ENCODE assay signal across 1 cellular context in the genomic region with DNA sequence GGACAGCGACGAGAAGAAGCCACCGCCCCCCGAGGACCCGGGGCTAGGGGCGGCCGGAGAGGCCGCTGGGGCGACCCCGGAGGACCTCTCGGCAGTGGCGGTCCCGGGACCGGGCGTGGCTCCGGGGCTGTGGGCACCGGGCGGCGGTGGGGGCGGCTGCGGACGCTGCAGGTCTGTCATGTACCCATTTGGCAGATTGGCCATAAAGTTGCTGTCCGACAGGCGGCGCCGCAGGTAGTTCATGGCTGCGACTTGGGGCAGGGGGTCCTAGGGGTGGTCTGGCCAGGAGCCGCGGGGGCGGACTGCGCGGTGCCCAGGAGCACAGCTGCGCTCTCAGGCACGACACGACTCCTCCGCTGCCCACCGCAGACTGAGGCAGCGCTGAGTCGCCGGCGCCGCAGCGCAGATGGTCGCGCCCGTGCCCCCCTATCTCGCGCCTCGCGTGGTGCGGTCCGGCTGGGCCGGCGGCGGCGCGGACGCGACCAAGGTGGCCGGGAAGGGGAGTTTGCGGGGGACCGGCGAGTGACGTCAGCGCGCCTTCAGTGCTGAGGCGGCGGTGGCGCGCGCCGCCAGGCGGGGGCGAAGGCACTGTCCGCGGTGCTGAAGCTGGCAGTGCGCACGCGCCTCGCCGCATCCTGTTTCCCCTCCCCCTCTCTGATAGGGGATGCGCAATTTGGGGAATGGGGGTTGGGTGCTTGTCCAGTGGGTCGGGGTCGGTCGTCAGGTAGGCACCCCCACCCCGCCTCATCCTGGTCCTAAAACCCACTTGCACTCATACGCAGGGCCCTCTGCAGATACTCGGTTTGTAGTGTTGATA.
A peak's percentile ranks its signal among the peaks of the same experiment; 100 is the strongest.
TF ChIP-seq lines count a peak whose summit lies in the region.

A gene (minus strand): TSS at position 372 of the 817 bp plus-strand sequence. CDS start 129 bp downstream, at position 243.

TF ChIP-seq in HepG2, 621 proteins besides CTCF, POLR2A, EP300 and RAD21 (continued from another document and continues in another):
- TF ChIP-seq, protein P1, sequence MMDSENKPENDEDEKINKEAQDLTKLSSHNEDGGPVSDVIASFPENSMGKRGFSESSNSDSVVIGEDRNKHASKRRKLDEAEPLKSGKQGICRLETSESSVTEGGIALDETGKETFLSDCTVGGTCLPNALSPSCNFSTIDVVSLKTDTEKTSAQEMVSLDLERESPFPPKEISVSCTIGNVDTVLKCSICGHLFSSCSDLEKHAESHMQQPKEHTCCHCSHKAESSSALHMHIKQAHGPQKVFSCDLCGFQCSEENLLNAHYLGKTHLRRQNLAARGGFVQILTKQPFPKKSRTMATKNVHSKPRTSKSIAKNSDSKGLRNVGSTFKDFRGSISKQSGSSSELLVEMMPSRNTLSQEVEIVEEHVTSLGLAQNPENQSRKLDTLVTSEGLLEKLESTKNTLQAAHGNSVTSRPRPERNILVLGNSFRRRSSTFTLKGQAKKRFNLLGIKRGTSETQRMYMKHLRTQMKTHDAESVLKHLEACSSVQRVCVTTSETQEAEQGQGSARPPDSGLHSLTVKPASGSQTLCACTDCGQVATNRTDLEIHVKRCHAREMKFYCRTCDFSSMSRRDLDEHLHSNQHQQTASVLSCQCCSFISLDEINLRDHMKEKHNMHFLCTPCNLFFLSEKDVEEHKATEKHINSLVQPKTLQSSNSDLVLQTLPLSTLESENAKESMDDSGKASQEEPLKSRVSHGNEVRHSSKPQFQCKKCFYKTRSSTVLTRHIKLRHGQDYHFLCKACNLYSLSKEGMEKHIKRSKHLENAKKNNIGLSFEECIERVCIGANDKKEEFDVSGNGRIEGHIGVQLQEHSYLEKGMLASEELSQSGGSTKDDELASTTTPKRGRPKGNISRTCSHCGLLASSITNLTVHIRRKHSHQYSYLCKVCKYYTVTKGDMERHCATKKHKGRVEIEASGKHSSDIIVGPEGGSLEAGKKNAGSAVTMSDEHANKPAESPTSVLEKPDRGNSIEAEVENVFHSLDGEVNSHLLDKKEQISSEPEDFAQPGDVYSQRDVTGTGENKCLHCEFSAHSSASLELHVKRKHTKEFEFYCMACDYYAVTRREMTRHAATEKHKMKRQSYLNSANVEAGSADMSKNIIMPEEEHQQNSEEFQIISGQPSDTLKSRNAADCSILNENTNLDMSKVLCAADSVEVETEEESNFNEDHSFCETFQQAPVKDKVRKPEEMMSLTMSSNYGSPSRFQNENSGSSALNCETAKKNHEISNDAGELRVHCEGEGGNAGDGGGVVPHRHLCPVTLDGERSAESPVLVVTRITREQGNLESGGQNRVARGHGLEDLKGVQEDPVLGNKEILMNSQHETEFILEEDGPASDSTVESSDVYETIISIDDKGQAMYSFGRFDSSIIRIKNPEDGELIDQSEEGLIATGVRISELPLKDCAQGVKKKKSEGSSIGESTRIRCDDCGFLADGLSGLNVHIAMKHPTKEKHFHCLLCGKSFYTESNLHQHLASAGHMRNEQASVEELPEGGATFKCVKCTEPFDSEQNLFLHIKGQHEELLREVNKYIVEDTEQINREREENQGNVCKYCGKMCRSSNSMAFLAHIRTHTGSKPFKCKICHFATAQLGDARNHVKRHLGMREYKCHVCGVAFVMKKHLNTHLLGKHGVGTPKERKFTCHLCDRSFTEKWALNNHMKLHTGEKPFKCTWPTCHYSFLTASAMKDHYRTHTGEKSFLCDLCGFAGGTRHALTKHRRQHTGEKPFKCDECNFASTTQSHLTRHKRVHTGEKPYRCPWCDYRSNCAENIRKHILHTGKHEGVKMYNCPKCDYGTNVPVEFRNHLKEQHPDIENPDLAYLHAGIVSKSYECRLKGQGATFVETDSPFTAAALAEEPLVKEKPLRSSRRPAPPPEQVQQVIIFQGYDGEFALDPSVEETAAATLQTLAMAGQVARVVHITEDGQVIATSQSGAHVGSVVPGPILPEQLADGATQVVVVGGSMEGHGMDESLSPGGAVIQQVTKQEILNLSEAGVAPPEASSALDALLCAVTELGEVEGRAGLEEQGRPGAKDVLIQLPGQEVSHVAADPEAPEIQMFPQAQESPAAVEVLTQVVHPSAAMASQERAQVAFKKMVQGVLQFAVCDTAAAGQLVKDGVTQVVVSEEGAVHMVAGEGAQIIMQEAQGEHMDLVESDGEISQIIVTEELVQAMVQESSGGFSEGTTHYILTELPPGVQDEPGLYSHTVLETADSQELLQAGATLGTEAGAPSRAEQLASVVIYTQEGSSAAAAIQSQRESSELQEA (CRISPR knock-in tag; IDR thresholded peaks at IDR 0.05; ENCODE audit: not compliant biosample characterization), result peak; percentile 45
- TF ChIP-seq TARDBP (CRISPR knock-in tag; IDR thresholded peaks at IDR 0.05) (0 out of 2 replicates have a peak, but pooled peaks have one; percentile 34), KAT7 (CRISPR knock-in tag; IDR thresholded peaks at IDR 0.05; ENCODE audit: borderline replicate concordance) (no peak), ZNF260 (CRISPR knock-in tag; IDR thresholded peaks at IDR 0.05; ENCODE audit: borderline replicate concordance, low read depth) (no peak), ZMYM4 (CRISPR knock-in tag; IDR thresholded peaks at IDR 0.05) (peak; percentile 36; the same call in 1 of the 2 replicates), NFYC (CRISPR knock-in tag; IDR thresholded peaks at IDR 0.05) (no peak), ERF (CRISPR knock-in tag; IDR thresholded peaks at IDR 0.05) (peak; percentile 73), ESRRA (CRISPR knock-in tag; IDR thresholded peaks at IDR 0.05; ENCODE audit: low read depth) (no peak), HOXA9 (CRISPR knock-in tag; IDR thresholded peaks at IDR 0.05; ENCODE audit: borderline replicate concordance) (peak; percentile 43; the same call in 1 of the 2 replicates), BHLHE40 (IDR thresholded peaks at IDR 0.05; ENCODE audit: low read length) (peak; percentile 89), ZSCAN9 (CRISPR knock-in tag; IDR thresholded peaks at IDR 0.05; ENCODE audit: borderline replicate concordance) (0 out of 2 replicates have a peak, but pooled peaks have one; percentile 34), ZNF607 (CRISPR knock-in tag; IDR thresholded peaks at IDR 0.05; ENCODE audit: borderline replicate concordance) (peak; percentile 77; the same call in 1 of the 2 replicates), ZNF776 (CRISPR knock-in tag; IDR thresholded peaks at IDR 0.05) (no peak), SAP130 (CRISPR knock-in tag; IDR thresholded peaks at IDR 0.05; ENCODE audit: low read depth) (peak; percentile 63), TEAD3 (CRISPR knock-in tag; optimal IDR thresholded peaks at IDR 0.05; ENCODE audit: borderline replicate concordance) (peak; percentile 30), RFXAP (CRISPR knock-in tag; IDR thresholded peaks at IDR 0.05; ENCODE audit: borderline replicate concordance) (no peak), AHR (CRISPR knock-in tag; IDR thresholded peaks at IDR 0.05) (0 out of 2 replicates have a peak, but pooled peaks have one; percentile 41), ZNF7 (CRISPR knock-in tag; IDR thresholded peaks at IDR 0.05) (no peak), HES4 (CRISPR knock-in tag; IDR thresholded peaks at IDR 0.05; ENCODE audit: borderline replicate concordance) (peak; percentile 78), ZNF224 (CRISPR knock-in tag; IDR thresholded peaks at IDR 0.05) (no peak)
- TF ChIP-seq, protein P2, sequence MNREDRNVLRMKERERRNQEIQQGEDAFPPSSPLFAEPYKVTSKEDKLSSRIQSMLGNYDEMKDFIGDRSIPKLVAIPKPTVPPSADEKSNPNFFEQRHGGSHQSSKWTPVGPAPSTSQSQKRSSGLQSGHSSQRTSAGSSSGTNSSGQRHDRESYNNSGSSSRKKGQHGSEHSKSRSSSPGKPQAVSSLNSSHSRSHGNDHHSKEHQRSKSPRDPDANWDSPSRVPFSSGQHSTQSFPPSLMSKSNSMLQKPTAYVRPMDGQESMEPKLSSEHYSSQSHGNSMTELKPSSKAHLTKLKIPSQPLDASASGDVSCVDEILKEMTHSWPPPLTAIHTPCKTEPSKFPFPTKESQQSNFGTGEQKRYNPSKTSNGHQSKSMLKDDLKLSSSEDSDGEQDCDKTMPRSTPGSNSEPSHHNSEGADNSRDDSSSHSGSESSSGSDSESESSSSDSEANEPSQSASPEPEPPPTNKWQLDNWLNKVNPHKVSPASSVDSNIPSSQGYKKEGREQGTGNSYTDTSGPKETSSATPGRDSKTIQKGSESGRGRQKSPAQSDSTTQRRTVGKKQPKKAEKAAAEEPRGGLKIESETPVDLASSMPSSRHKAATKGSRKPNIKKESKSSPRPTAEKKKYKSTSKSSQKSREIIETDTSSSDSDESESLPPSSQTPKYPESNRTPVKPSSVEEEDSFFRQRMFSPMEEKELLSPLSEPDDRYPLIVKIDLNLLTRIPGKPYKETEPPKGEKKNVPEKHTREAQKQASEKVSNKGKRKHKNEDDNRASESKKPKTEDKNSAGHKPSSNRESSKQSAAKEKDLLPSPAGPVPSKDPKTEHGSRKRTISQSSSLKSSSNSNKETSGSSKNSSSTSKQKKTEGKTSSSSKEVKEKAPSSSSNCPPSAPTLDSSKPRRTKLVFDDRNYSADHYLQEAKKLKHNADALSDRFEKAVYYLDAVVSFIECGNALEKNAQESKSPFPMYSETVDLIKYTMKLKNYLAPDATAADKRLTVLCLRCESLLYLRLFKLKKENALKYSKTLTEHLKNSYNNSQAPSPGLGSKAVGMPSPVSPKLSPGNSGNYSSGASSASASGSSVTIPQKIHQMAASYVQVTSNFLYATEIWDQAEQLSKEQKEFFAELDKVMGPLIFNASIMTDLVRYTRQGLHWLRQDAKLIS (CRISPR knock-in tag; IDR thresholded peaks at IDR 0.05), result no peak
- TF ChIP-seq, protein P3, sequence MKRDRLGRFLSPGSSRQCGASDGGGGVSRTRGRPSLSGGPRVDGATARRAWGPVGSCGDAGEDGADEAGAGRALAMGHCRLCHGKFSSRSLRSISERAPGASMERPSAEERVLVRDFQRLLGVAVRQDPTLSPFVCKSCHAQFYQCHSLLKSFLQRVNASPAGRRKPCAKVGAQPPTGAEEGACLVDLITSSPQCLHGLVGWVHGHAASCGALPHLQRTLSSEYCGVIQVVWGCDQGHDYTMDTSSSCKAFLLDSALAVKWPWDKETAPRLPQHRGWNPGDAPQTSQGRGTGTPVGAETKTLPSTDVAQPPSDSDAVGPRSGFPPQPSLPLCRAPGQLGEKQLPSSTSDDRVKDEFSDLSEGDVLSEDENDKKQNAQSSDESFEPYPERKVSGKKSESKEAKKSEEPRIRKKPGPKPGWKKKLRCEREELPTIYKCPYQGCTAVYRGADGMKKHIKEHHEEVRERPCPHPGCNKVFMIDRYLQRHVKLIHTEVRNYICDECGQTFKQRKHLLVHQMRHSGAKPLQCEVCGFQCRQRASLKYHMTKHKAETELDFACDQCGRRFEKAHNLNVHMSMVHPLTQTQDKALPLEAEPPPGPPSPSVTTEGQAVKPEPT (CRISPR knock-in tag; IDR thresholded peaks at IDR 0.05; ENCODE audit: low read depth), result no peak
- TF ChIP-seq, protein P4, sequence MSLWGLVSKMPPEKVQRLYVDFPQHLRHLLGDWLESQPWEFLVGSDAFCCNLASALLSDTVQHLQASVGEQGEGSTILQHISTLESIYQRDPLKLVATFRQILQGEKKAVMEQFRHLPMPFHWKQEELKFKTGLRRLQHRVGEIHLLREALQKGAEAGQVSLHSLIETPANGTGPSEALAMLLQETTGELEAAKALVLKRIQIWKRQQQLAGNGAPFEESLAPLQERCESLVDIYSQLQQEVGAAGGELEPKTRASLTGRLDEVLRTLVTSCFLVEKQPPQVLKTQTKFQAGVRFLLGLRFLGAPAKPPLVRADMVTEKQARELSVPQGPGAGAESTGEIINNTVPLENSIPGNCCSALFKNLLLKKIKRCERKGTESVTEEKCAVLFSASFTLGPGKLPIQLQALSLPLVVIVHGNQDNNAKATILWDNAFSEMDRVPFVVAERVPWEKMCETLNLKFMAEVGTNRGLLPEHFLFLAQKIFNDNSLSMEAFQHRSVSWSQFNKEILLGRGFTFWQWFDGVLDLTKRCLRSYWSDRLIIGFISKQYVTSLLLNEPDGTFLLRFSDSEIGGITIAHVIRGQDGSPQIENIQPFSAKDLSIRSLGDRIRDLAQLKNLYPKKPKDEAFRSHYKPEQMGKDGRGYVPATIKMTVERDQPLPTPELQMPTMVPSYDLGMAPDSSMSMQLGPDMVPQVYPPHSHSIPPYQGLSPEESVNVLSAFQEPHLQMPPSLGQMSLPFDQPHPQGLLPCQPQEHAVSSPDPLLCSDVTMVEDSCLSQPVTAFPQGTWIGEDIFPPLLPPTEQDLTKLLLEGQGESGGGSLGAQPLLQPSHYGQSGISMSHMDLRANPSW (CRISPR knock-in tag; IDR thresholded peaks at IDR 0.05; ENCODE audit: borderline replicate concordance), result no peak
- TF ChIP-seq, protein P5, sequence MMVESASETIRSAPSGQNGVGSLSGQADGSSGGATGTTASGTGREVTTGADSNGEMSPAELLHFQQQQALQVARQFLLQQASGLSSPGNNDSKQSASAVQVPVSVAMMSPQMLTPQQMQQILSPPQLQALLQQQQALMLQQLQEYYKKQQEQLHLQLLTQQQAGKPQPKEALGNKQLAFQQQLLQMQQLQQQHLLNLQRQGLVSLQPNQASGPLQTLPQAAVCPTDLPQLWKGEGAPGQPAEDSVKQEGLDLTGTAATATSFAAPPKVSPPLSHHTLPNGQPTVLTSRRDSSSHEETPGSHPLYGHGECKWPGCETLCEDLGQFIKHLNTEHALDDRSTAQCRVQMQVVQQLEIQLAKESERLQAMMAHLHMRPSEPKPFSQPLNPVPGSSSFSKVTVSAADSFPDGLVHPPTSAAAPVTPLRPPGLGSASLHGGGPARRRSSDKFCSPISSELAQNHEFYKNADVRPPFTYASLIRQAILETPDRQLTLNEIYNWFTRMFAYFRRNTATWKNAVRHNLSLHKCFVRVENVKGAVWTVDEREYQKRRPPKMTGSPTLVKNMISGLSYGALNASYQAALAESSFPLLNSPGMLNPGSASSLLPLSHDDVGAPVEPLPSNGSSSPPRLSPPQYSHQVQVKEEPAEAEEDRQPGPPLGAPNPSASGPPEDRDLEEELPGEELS (CRISPR knock-in tag; IDR thresholded peaks at IDR 0.05), result no peak
- TF ChIP-seq, protein P6, sequence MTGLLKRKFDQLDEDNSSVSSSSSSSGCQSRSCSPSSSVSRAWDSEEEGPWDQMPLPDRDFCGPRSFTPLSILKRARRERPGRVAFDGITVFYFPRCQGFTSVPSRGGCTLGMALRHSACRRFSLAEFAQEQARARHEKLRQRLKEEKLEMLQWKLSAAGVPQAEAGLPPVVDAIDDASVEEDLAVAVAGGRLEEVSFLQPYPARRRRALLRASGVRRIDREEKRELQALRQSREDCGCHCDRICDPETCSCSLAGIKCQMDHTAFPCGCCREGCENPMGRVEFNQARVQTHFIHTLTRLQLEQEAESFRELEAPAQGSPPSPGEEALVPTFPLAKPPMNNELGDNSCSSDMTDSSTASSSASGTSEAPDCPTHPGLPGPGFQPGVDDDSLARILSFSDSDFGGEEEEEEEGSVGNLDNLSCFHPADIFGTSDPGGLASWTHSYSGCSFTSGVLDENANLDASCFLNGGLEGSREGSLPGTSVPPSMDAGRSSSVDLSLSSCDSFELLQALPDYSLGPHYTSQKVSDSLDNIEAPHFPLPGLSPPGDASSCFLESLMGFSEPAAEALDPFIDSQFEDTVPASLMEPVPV (CRISPR knock-in tag; IDR thresholded peaks at IDR 0.05), result 0 out of 2 replicates have a peak, but pooled peaks have one; percentile 32
- TF ChIP-seq, protein P7, sequence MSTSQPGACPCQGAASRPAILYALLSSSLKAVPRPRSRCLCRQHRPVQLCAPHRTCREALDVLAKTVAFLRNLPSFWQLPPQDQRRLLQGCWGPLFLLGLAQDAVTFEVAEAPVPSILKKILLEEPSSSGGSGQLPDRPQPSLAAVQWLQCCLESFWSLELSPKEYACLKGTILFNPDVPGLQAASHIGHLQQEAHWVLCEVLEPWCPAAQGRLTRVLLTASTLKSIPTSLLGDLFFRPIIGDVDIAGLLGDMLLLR (CRISPR knock-in tag; IDR thresholded peaks at IDR 0.05), result no peak
